Comparison of ENCODE assay signal across 8 cellular contexts in genomic region chr1:89719502-89720306, GRCh38.
DNase-seq lines count a peak whose midpoint lies in the region; ATAC-seq and TF ChIP-seq lines count a peak whose summit lies in the region.

No MANE protein-coding gene starts in this region.

- no peak for DNase-seq in DND-41
- no peak for DNase-seq in PC-9
- peak; percentile 15 for DNase-seq in fibroblast of mammary gland (ENCODE audit: low read depth)
- DNase-seq in islet precursor cell, result no peak
- no peak for DNase-seq in ureter (ENCODE audit: low spot score)
- DNase-seq in NK-92 (lab: John Stamatoyannopoulos, UW; ENCODE audit: unreplicated experiment), result no peak

- H3F3A ChIP-seq in PC-9 (ENCODE audit: insufficient read depth, low read depth), result peaks cover 7% of the 10 kb centered on the region; the same call in 1 of the 2 replicates

- H3K4me1 ChIP-seq in DND-41 (ENCODE audit: insufficient read depth, low read length) (peaks cover 33% of the 10 kb centered on the region), PC-9 (replicated peaks; ENCODE audit: insufficient read depth) (peaks cover 14% of the 10 kb centered on the region)

- no peaks in the 10 kb centered on the region for H3K9me3 ChIP-seq in DND-41 (ENCODE audit: insufficient read depth, low read length, severe bottlenecking)
- H3K9me3 ChIP-seq in PC-9 (ENCODE audit: insufficient read depth, low read depth), result no peaks in the 10 kb centered on the region

- intact Hi-C loops in PC-9 (cut with micrococcal nuclease; ENCODE audit: unreplicated experiment), result no loop called here

- no TSS peak for BruUV-seq in PC-9 (replicated peaks; lab: Mats Ljungman, UMichigan)

- H3K9me2 ChIP-seq in PC-9 (ENCODE audit: insufficient read depth), result no peaks in the 10 kb centered on the region

- H3K27me3 ChIP-seq in DND-41 (ENCODE audit: insufficient read depth, low read length, poor library complexity) (no peaks in the 10 kb centered on the region), PC-9 (ENCODE audit: insufficient read depth, low read depth) (no peaks in the 10 kb centered on the region)

- H3K9ac ChIP-seq in DND-41 (ENCODE audit: low read depth, low read length), result no peak overlapping the region

- H4K20me1 ChIP-seq in DND-41 (ENCODE audit: insufficient read depth, low read length) (no peaks in the 10 kb centered on the region), PC-9 (ENCODE audit: insufficient read depth) (no peaks in the 10 kb centered on the region)

- CTCF ChIA-PET in PC-9 (lab: Charles Lee), result no interaction called here

- H3K4me2 ChIP-seq in DND-41 (ENCODE audit: insufficient read depth, low read length) (no peak overlapping the region), PC-9 (0 out of 2 replicates have a peak overlapping the region, but pooled peaks have one; percentile 1)

- TF ChIP-seq CTCF in DND-41 (IDR thresholded peaks at IDR 0.05; ENCODE audit: borderline replicate concordance, extremely low read depth, low read length, poor library complexity, severe bottlenecking) (no peak), PC-9 (conservative IDR thresholded peaks at IDR 0.05) (no peak), fibroblast of mammary gland (conservative IDR thresholded peaks at IDR 0.05; ENCODE audit: control insufficient read depth, insufficient read depth, low read depth, low read length) (no peak)

- H3K27ac ChIP-seq in DND-41 (ENCODE audit: low read length) (0 out of 2 replicates have a peak overlapping the region, but pooled peaks have one; percentile 29), PC-9 (no peak overlapping the region)

- H3K36me3 ChIP-seq in DND-41 (ENCODE audit: insufficient read depth, low read length), result 0 out of 2 replicates have a peak, but pooled peaks cover under 1% of the 10 kb centered on the region
- H3K36me3 ChIP-seq in PC-9 (ENCODE audit: low read depth), result no peaks in the 10 kb centered on the region

- no peak overlapping the region for H2AFZ ChIP-seq in DND-41 (ENCODE audit: low read depth, low read length)
- no peak overlapping the region for H2AFZ ChIP-seq in PC-9

- POLR2A ChIA-PET in PC-9 (lab: Charles Lee; ENCODE audit: unreplicated experiment), result no interaction called here

- H3K79me2 ChIP-seq in DND-41 (ENCODE audit: insufficient read depth, low read length) (no peaks in the 10 kb centered on the region), PC-9 (ENCODE audit: low read depth) (no peaks in the 10 kb centered on the region)

- ATAC-seq in DND-41 (ENCODE audit: insufficient read depth, low read depth) (peak; percentile 47), GM19372 (IDR thresholded peaks at IDR 0.05; ENCODE audit: low read depth, unreplicated experiment) (peak; percentile 84), HG03280 (IDR thresholded peaks at IDR 0.05; ENCODE audit: unreplicated experiment) (peak; percentile 88)

- H3K4me3 ChIP-seq in DND-41 (ENCODE audit: low read depth in 1 of 2, low read length in 2 of 2), result no peak overlapping the region
- H3K4me3 ChIP-seq in PC-9, result no peak overlapping the region
- H3K4me3 ChIP-seq in fibroblast of mammary gland (ENCODE audit: control insufficient read depth, low read depth, low read length), result no peak overlapping the region
